1 cellular context compared by ENCODE assay signal in the genomic region with DNA sequence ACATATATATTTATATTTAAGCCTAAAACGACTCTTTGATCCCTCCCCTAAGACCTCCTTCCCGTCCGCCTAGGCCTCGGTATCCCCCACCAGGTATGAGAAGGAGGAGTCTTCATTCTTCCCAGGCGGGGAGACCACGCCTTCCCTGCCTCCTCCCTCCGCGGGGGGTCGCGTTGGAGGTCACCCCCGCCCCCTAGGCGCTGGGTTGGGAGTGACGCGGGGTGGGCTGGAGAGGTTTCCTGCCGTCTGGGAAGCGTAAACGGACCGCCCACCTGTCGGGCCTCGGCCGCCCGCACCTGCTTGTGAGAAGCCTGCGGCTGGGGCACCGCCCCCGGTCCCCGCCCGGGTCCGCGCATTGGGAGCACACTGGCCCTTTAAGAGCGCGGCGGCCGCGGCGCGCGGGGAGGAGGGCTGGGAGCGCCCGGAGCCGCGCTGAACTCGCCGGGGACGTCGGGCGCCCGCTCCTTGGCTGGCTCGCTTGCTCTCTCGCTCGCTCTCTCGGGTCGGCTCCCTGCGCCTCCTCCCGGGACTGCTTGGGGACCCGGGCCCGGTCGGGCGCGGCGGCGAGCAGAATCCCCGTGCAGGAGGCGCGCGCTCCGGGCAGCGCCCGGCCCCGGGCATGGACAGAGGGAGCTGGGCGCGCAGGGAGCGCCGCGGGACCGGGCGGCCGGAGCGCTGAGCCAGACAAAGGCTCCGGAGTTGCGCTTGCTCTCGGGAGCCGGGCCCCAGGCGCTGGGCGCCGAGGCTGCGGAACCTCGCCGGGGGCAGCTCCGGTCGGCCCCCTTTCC.
A peak's percentile ranks its signal among the peaks of the same experiment; 100 is the strongest.
TF ChIP-seq lines count a peak whose summit lies in the region.

Gene MMP15, plus strand, starts transcription at position 404 of the 788 bp plus-strand sequence. CDS start 597 bp downstream, outside the sequence.

TF ChIP-seq in Ishikawa, 13 proteins besides CTCF, POLR2A, EP300 and RAD21:
- TF ChIP-seq, protein P1, sequence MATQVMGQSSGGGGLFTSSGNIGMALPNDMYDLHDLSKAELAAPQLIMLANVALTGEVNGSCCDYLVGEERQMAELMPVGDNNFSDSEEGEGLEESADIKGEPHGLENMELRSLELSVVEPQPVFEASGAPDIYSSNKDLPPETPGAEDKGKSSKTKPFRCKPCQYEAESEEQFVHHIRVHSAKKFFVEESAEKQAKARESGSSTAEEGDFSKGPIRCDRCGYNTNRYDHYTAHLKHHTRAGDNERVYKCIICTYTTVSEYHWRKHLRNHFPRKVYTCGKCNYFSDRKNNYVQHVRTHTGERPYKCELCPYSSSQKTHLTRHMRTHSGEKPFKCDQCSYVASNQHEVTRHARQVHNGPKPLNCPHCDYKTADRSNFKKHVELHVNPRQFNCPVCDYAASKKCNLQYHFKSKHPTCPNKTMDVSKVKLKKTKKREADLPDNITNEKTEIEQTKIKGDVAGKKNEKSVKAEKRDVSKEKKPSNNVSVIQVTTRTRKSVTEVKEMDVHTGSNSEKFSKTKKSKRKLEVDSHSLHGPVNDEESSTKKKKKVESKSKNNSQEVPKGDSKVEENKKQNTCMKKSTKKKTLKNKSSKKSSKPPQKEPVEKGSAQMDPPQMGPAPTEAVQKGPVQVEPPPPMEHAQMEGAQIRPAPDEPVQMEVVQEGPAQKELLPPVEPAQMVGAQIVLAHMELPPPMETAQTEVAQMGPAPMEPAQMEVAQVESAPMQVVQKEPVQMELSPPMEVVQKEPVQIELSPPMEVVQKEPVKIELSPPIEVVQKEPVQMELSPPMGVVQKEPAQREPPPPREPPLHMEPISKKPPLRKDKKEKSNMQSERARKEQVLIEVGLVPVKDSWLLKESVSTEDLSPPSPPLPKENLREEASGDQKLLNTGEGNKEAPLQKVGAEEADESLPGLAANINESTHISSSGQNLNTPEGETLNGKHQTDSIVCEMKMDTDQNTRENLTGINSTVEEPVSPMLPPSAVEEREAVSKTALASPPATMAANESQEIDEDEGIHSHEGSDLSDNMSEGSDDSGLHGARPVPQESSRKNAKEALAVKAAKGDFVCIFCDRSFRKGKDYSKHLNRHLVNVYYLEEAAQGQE (IDR thresholded peaks at IDR 0.05; ENCODE audit: low read depth): no peak
- peak; percentile 61; the same call in 1 of the 2 replicates for TF ChIP-seq TCF12 (IDR thresholded peaks at IDR 0.05; ENCODE audit: low read depth)
- peak; percentile 47; the same call in 1 of the 2 replicates for TF ChIP-seq ZBTB7A (IDR thresholded peaks at IDR 0.05; ENCODE audit: low read depth)
- TF ChIP-seq CEBPB (IDR thresholded peaks at IDR 0.05): no peak
- TF ChIP-seq NFIC (IDR thresholded peaks at IDR 0.05): no peak
- peak; percentile 54 for TF ChIP-seq EGR1 (IDR thresholded peaks at IDR 0.05)
- peak; percentile 57; the same call in 1 of the 2 replicates for TF ChIP-seq TAF1 (IDR thresholded peaks at IDR 0.05; ENCODE audit: low read depth)
- TF ChIP-seq MAX (IDR thresholded peaks at IDR 0.05): peak; percentile 59; the same call in 1 of the 2 replicates
